ENCODE assay signal across 25 cellular contexts in the genomic region with DNA sequence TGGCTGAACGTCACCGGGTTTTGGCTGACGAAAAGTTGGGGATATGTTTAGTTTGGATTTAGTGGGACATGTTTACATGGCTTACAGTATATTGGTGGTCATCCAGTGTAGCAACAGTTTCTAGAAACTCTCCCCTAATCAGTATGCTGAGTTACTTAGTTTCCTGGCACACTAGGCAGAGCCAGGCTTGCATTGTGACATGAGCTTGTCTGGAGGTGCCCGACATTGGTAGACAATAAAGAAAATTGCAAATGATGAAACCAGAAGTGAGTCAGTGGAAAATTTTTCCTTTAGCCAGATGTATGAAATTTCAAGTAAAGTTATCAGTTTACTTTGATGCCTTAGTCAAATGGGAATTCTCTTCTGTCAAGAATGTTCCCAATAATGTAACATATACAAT.
"Had no signal": no experiment of that assay in that cellular context is flagged by ENCODE, and none has a peak within 500 bp of the region (broad histone marks: within the 10 kb centered on the region; RNA-seq: fewer than 3 reads in every experiment).

No MANE protein-coding gene starts in this region.

- H3K4me3 ChIP-seq: left lung, neural progenitor cell, smooth muscle cell, testis, uterus had no signal

- H3K4me3 Mint-ChIP-seq: activated naive CD4-positive, alpha-beta T cell treated with anti-CD3 and anti-CD28 coated beads, Interleukin-2, amount 50 U/mL, for 24 hours; mesothelial cell of epicardium; naive thymus-derived CD8-positive, alpha-beta T cell; neural progenitor cell; T-cell; T-helper 2 cell treated with Interferon-gamma antibody and Interleukin-4, amounts not matched to agents 5 μg/mL and 100 μg/mL, for 36 hours had no signal

- H3K4me1 ChIP-seq: left lung, neural progenitor cell, testis, uterus had no signal

- H3K27me3 ChIP-seq: left lung, neural progenitor cell, testis, uterus had no signal

- H3K27ac ChIP-seq: left lung, neural progenitor cell, testis, uterus, WERI-Rb-1 had no signal

- DNase-seq: activated CD4-positive, alpha-beta T cell treated with anti-CD3 and anti-CD28 coated beads, Interleukin-2, amount 50 U/mL, for 1 hour; activated CD4-positive, CD25-positive, alpha-beta regulatory T cell treated with anti-CD3 and anti-CD28 coated beads, Interleukin-2, amount 50 U/mL, for 72 hours; activated gamma-delta T cell treated with Interleukin-2 at 50 U/mL for 16 hours; activated T-cell treated with anti-CD3 and anti-CD28 coated beads, Interleukin-2, amount 50 U/mL, for 1 hour; cerebellar nuclear complex; cortex of kidney; kidney glomerular epithelial cell; left lung; naive thymus-derived CD8-positive, alpha-beta T cell; posterior cingulate gyrus; stimulated activated CD4-positive, alpha-beta T cell treated with anti-CD3 and anti-CD28 coated beads, Interleukin-15, amount 100 ng/mL, for 24 hours; stimulated activated CD4-positive, alpha-beta T cell treated with anti-CD3 and anti-CD28 coated beads, Interleukin-2, amount 100 ng/mL, for 48 hours; stimulated activated CD8-positive, alpha-beta memory T cell treated with anti-CD3 and anti-CD28 coated beads, Interleukin-4, amount 100 ng/mL, for 48 hours; stimulated activated naive CD4-positive, alpha-beta T cell; T-cell; testis; trophoblast cell; uterus; WERI-Rb-1 had no signal

- H3K9me3 ChIP-seq: left lung, testis, uterus had no signal

- H3K36me3 Mint-ChIP-seq: activated naive CD4-positive, alpha-beta T cell treated with anti-CD3 and anti-CD28 coated beads, Interleukin-2, amount 50 U/mL, for 24 hours; mesothelial cell of epicardium; naive thymus-derived CD8-positive, alpha-beta T cell; neural progenitor cell; T-cell had no signal

- H3K36me3 ChIP-seq: left lung, neural progenitor cell, uterus, WERI-Rb-1 had no signal

- H3K4me1 Mint-ChIP-seq: activated naive CD4-positive, alpha-beta T cell treated with anti-CD3 and anti-CD28 coated beads, Interleukin-2, amount 50 U/mL, for 24 hours; naive thymus-derived CD8-positive, alpha-beta T cell; neural progenitor cell; T-cell had no signal

- H3K9me3 Mint-ChIP-seq: activated naive CD4-positive, alpha-beta T cell treated with anti-CD3 and anti-CD28 coated beads, Interleukin-2, amount 50 U/mL, for 24 hours had no signal

- ATAC-seq: left lung; naive thymus-derived CD8-positive, alpha-beta T cell; sciatic nerve; T-cell had no signal

- H3K27ac Mint-ChIP-seq: activated naive CD4-positive, alpha-beta T cell treated with anti-CD3 and anti-CD28 coated beads, Interleukin-2, amount 50 U/mL, for 24 hours; mesothelial cell of epicardium; naive thymus-derived CD8-positive, alpha-beta T cell; neural progenitor cell; T-cell; T-helper 2 cell treated with Interferon-gamma antibody and Interleukin-4, amounts not matched to agents 5 μg/mL and 100 μg/mL, for 36 hours had no signal
